In the genomic region with DNA sequence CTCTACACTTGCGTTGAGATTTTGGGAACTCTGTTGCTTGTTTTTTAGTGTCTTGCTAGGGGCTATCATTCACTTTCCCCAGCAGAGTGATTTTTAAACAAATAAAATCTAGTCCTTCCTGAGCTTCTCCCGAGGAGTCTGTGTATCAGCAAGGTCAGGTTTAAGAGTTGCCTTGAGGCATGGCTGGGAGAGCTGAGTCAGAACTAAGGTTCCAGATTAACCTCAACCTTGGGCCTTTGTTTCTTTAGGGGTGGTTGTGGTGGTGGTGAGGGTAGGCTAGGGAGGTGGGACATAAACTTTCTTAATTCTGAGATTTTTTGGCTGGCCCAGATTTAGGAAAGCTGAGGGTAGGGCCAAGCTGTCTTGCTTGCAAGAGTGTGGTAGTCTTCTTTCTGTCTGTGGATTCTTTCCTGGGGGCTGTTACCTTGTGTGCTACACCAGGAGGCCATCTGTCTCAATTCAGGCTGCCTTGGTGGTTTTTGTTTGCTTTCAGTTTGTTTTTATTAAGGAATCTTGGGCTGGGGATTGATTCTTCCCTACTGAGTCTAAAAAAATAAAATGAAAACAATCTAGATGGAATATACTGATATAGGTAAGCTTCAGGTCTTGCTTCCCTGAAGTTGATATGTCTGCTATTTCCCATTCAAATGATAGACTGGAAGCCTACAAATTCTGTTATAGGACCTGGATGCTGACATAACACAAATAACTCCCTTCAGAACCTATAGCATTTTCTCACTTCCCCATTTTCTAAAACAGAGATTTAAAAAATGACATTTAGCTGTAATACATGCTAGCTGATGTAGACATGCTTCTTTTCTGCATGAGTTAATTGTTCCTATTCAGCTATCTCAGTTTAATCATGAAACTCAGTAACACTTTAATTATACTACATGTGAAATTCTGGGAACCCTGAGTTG, we compare ENCODE assay signal across 13 cellular contexts. TPM values are rescaled to one million over a fixed set of nuclear protein-coding genes. Genes with fewer than 3 reads are reported as not detected.
DNase-seq lines count a peak whose midpoint lies in the region; ATAC-seq and TF ChIP-seq lines count a peak whose summit lies in the region.
"Had no signal": no experiment of that assay in that cellular context is flagged by ENCODE, and none has a peak within 500 bp of the region (broad histone marks: within the 10 kb centered on the region; RNA-seq: fewer than 3 reads in every experiment).

No MANE protein-coding gene starts in this region.

- intact Hi-C loops in heart right ventricle (cut with DNase I), result no loop called here

- H3K36me3 ChIP-seq in heart right ventricle, result no peaks in the 10 kb centered on the region

- H3K9me3 Mint-ChIP-seq in nephron progenitor cell, result peaks cover 6% of the 10 kb centered on the region

- H3K27me3 ChIP-seq in heart right ventricle, result peaks cover 0 to 19% (median 9%) of the 10 kb centered on the region in 7 donors

- TF ChIP-seq CTCF in nephron progenitor cell (IDR thresholded peaks at IDR 0.05) (no peak), heart right ventricle (IDR thresholded peaks at IDR 0.05) (no peak)

- peak; percentile 73 for ATAC-seq in GM19023 (IDR thresholded peaks at IDR 0.05; ENCODE audit: unreplicated experiment)
- peak; percentile 70 for ATAC-seq in HG03432 (IDR thresholded peaks at IDR 0.05; ENCODE audit: unreplicated experiment)
- no peak for ATAC-seq in heart right ventricle

- 68 to 71% methylated on average over 2 of the region's 2 CpGs for WGBS in heart right ventricle, 2 donors

- H3K27ac Mint-ChIP-seq in nephron progenitor cell, result peak overlapping the region; percentile 49
- H3K27ac Mint-ChIP-seq: immature natural killer cell, type B pancreatic cell had no signal

- H3K27ac ChIP-seq in heart right ventricle, result no peak overlapping the region

- peaks cover 40% of the 10 kb centered on the region for H3K4me1 Mint-ChIP-seq in nephron progenitor cell
- H3K4me1 Mint-ChIP-seq: immature natural killer cell had no signal

- no peak overlapping the region for H3K4me3 ChIP-seq in heart right ventricle

- no peak overlapping the region for H3K4me3 Mint-ChIP-seq in nephron progenitor cell
- H3K4me3 Mint-ChIP-seq: immature natural killer cell, type B pancreatic cell had no signal

- peak; percentile 31 for DNase-seq in H4 (ENCODE audit: low spot score)
- no peak for DNase-seq in nephron progenitor cell
- DNase-seq in heart right ventricle, result no peak
- DNase-seq in C1 segment of cervical spinal cord (lab: John Stamatoyannopoulos, UW), result no peak
- no peak for DNase-seq in AG08396 (ENCODE audit: low spot score)
- no peak for DNase-seq in NCI-H748 (lab: John Stamatoyannopoulos, UW; ENCODE audit: unreplicated experiment)
- DNase-seq: activated CD4-positive, alpha-beta T cell treated with anti-CD3 and anti-CD28 coated beads, Interleukin-2, amount 50 U/mL, for 48 hours; immature natural killer cell; NCI-H1417 treated with DMSO at 0.1 percent for 48 hours; stimulated activated CD4-positive, alpha-beta T cell treated with anti-CD3 and anti-CD28 coated beads, Interleukin-4, amount 100 ng/mL, for 4 hours had no signal

- H3K9me3 ChIP-seq in heart right ventricle, result no peaks in the 10 kb centered on the region

- no peaks in the 10 kb centered on the region for H3K36me3 Mint-ChIP-seq in nephron progenitor cell (ENCODE audit: low read depth)
- H3K36me3 Mint-ChIP-seq: immature natural killer cell, type B pancreatic cell had no signal

- H3K27me3 Mint-ChIP-seq in nephron progenitor cell (ENCODE audit: low read depth, poor library complexity), result peaks cover 20% of the 10 kb centered on the region

- H3K4me1 ChIP-seq in heart right ventricle, result peaks cover 0 to 3% (median 0%) of the 10 kb centered on the region in 9 donors

RNA-seq across cellular contexts. Expression of gene LHCGR, which starts 5.4 kb away (rescaled TPM):
- total RNA-seq in H4 (2014; rRNA removed; shearing (Covaris generic)), result not detected in 2 replicates
- total RNA-seq in heart right ventricle, result 1 to 10 TPM in 2 of 10 donors, under 1 TPM in 3, not detected in 5; 0.19 to 1.7 (median 0.64) TPM
- polyA plus RNA-seq in heart right ventricle, result under 1 TPM in 1 of 2 donors, not detected in 1; 0.37 TPM
- polyA plus RNA-seq: immature natural killer cell had no signal

Comparison
In these comparisons a context has a peak if more than half of its experiments do, and no peak if none do; other contexts are left out.
1. ATAC-seq: peak in GM19023 (single experiment) and HG03432 (single experiment); none in heart right ventricle (0 of 8).